22 cellular contexts compared by ENCODE assay signal in genomic region chr19:41837981-41838708, GRCh38. TPM values are rescaled to one million over a fixed set of nuclear protein-coding genes. Genes with fewer than 3 reads are reported as not detected.
"Had no signal": no experiment of that assay in that cellular context is flagged by ENCODE, and none has a peak within 500 bp of the region (broad histone marks: within the 10 kb centered on the region; RNA-seq: fewer than 3 reads in every experiment).

No MANE protein-coding gene starts in this region.

- H3K9me3 ChIP-seq: MG63, SK-N-SH had no signal

- H3K4me2 ChIP-seq: SK-N-SH had no signal

- H3K4me3 ChIP-seq: MG63 had no signal

- DNase-seq: Karpas-422, KG1, MG63, NCI-H1092 treated with DMSO at 0.1 percent for 48 hours, NCI-H1436, NCI-H187, NCI-H2029, NCI-H2081 treated with DMSO at 0.1 percent for 48 hours, NCI-H2171, NCI-H226, NCI-H446, NCI-H510A, NCI-H524 treated with DMSO at 0.1 percent for 48 hours, NCI-H69, NCI-H774, Right ventricle myocardium superior, RPMI8226, SIG-M5, SK-N-SH had no signal

- H3K9ac ChIP-seq: SK-N-SH had no signal

- FAIRE-seq: RCC 7860 had no signal

- H3K36me3 ChIP-seq: MG63 had no signal

RNA-seq across cellular contexts. Expression of gene LYPD4, which starts 6.3 kb away (rescaled TPM):
- total RNA-seq: HT-29, Right ventricle myocardium superior, SK-MEL-5 had no signal
- polyA plus RNA-seq: SK-N-SH had no signal

RNA-seq across cellular contexts. Expression of gene DMRTC2, which starts 6.7 kb away (rescaled TPM):
- total RNA-seq: HT-29, Right ventricle myocardium superior, SK-MEL-5 had no signal
- polyA plus RNA-seq: SK-N-SH had no signal

RNA-seq across cellular contexts. Expression of gene CD79A, which starts 38.9 kb away (rescaled TPM):
- total RNA-seq: Right ventricle myocardium superior had no signal

RNA-seq across cellular contexts. Expression of gene CEACAM3, which starts 41.8 kb away (rescaled TPM):
- total RNA-seq: HT-29, Right ventricle myocardium superior, SK-MEL-5 had no signal
- polyA plus RNA-seq: SK-N-SH had no signal
